Comparison of ENCODE assay signal across 22 cellular contexts in the genomic region with DNA sequence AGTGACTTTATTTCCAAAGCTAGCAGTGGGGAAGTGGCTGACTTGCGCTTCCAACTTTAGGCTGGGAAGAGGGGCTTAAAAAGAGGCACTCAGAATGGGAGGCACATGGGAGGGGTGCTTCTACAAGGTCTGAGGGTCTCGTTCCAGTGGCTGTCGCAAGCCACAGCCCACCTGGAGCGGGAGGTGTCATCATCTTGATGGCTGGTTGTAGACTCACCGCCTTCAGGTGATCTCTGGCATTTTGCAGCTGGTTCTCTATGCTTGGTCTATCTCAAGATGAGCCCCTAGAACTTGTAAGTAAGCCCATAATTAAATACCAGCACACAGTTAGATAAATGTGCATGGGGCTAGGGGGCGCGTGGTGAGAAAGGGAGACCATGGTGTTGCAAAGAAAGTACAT. TPM values are rescaled to one million over a fixed set of nuclear protein-coding genes. Genes with fewer than 3 reads are reported as not detected.
"Had no signal": no experiment of that assay in that cellular context is flagged by ENCODE, and none has a peak within 500 bp of the region (broad histone marks: within the 10 kb centered on the region; RNA-seq: fewer than 3 reads in every experiment).

No MANE protein-coding gene starts in this region.

- H3K27me3 ChIP-seq: heart left ventricle, ovary, transverse colon, uterus had no signal

- H3K4me3 ChIP-seq: heart left ventricle, mucosa of descending colon, ovary, transverse colon, uterus had no signal

- DNase-seq: effector memory CD4-positive, alpha-beta T cell; heart left ventricle; hypothalamus; islet precursor cell; mammary epithelial cell; mucosa of descending colon; naive thymus-derived CD8-positive, alpha-beta T cell; ovary; right cardiac atrium; small intestine; stimulated activated CD4-positive, alpha-beta T cell treated with anti-CD3 and anti-CD28 coated beads, Interleukin-2, amount 100 ng/mL, for 48 hours; transverse colon; uterus had no signal

- H3K27ac Mint-ChIP-seq: stimulated activated memory B cell treated with anti-CD40 and anti-IgM and Interleukin-4, amounts not matched to agents 10 μg/mL and 1 μg/mL and 100 μg/mL, for 72 hours; stimulated activated naive CD8-positive, alpha-beta T cell treated with anti-CD3 and anti-CD28 coated beads, Interleukin-15, Interleukin-2, amounts not matched to agents 100 ng/mL and 50 ng/mL, for 24 hours had no signal

- H3K9me3 Mint-ChIP-seq: stimulated activated naive CD8-positive, alpha-beta T cell treated with anti-CD3 and anti-CD28 coated beads, Interleukin-15, Interleukin-2, amounts not matched to agents 100 ng/mL and 50 ng/mL, for 24 hours had no signal

- H3K27ac ChIP-seq: heart left ventricle, ovary, transverse colon, uterus had no signal

- H3K9me3 ChIP-seq: mucosa of descending colon, ovary, transverse colon, uterus had no signal

- H3K4me3 Mint-ChIP-seq: naive thymus-derived CD8-positive, alpha-beta T cell; stimulated activated memory B cell treated with anti-CD40 and anti-IgM and Interleukin-4, amounts not matched to agents 10 μg/mL and 1 μg/mL and 100 μg/mL, for 72 hours; stimulated activated naive CD8-positive, alpha-beta T cell treated with anti-CD3 and anti-CD28 coated beads, Interleukin-15, Interleukin-2, amounts not matched to agents 100 ng/mL and 50 ng/mL, for 24 hours had no signal

- H3K4me1 Mint-ChIP-seq: naive thymus-derived CD8-positive, alpha-beta T cell; stimulated activated memory B cell treated with anti-CD40 and anti-IgM and Interleukin-4, amounts not matched to agents 10 μg/mL and 1 μg/mL and 100 μg/mL, for 72 hours had no signal

- ATAC-seq: esophagus mucosa; heart left ventricle; left lobe of liver; mucosa of descending colon; naive thymus-derived CD8-positive, alpha-beta T cell; right cardiac atrium; stimulated activated memory B cell treated with anti-CD40 and anti-IgM and Interleukin-4, amounts not matched to agents 10 μg/mL and 1 μg/mL and 100 μg/mL, for 72 hours had no signal

- H3K4me1 ChIP-seq: heart left ventricle, transverse colon, uterus had no signal

- H3K36me3 ChIP-seq: heart left ventricle, ovary, transverse colon, uterus had no signal

RNA-seq across cellular contexts. Expression of gene TEX29, which starts 9.2 kb away (rescaled TPM):
- total RNA-seq: esophagus mucosa, frontal cortex, glomerular endothelial cell, lower leg skin, mammary epithelial cell, temporal lobe, transverse colon had no signal
- polyA plus RNA-seq: mammary epithelial cell; naive thymus-derived CD8-positive, alpha-beta T cell; neural cell had no signal
